ENCODE assay signal across 8 cellular contexts in genomic region chr10:5809541-5810154, GRCh38. TPM values are rescaled to one million over a fixed set of nuclear protein-coding genes. Genes with fewer than 3 reads are reported as not detected.
DNase-seq lines count a peak whose midpoint lies in the region; ATAC-seq and TF ChIP-seq lines count a peak whose summit lies in the region.

No MANE protein-coding gene starts in this region.

- peaks cover 68 to 77% (median 77%) of the 10 kb centered on the region in 3 donors for H3K4me1 Mint-ChIP-seq in CD8-positive, alpha-beta memory T cell
- peaks cover 35 to 45% of the 10 kb centered on the region in 2 donors for H3K4me1 Mint-ChIP-seq in natural killer cell treated with Interleukin-12 subunit alpha and Interleukin-12 subunit beta and Interleukin-15 and Interleukin-18, amount 100 ng/mL, for 72 hours (ENCODE audit: low read depth in 2 of 2)

- H3K4me3 Mint-ChIP-seq in CD8-positive, alpha-beta memory T cell, result peak overlapping the region; percentile 62 to 97 (median 87)
- H3K4me3 Mint-ChIP-seq in natural killer cell treated with Interleukin-12 subunit alpha and Interleukin-12 subunit beta and Interleukin-15 and Interleukin-18, amount 100 ng/mL, for 72 hours, result peak overlapping the region; percentile 88

- POLR2A ChIA-PET in CD8-positive, alpha-beta memory T cell (lab: Charles Lee), result no interaction called here

- no peak for ATAC-seq in natural killer cell treated with Interleukin-12 subunit alpha and Interleukin-12 subunit beta and Interleukin-15 and Interleukin-18, amount 100 ng/mL, for 72 hours

- no peaks in the 10 kb centered on the region for H3K27me3 Mint-ChIP-seq in CD8-positive, alpha-beta memory T cell
- no peaks in the 10 kb centered on the region for H3K27me3 Mint-ChIP-seq in natural killer cell treated with Interleukin-12 subunit alpha and Interleukin-12 subunit beta and Interleukin-15 and Interleukin-18, amount 100 ng/mL, for 72 hours

- peak overlapping the region; percentile 0 to 99 (median 90) for H3K27ac Mint-ChIP-seq in CD8-positive, alpha-beta memory T cell
- H3K27ac Mint-ChIP-seq in natural killer cell treated with Interleukin-12 subunit alpha and Interleukin-12 subunit beta and Interleukin-15 and Interleukin-18, amount 100 ng/mL, for 72 hours, result peak overlapping the region; percentile 68 to 70

- CTCF ChIA-PET in CD8-positive, alpha-beta memory T cell (lab: Charles Lee), result interaction anchor here (0.9 to 1.1 kb wide), 2 partner anchors 64 to 80 kb away, joined by 3 read pairs; partner anchors contain the start of genes ANKRD16 and FBH1

- no peaks in the 10 kb centered on the region for H3K9me3 Mint-ChIP-seq in CD8-positive, alpha-beta memory T cell
- H3K9me3 Mint-ChIP-seq in natural killer cell treated with Interleukin-12 subunit alpha and Interleukin-12 subunit beta and Interleukin-15 and Interleukin-18, amount 100 ng/mL, for 72 hours, result no peaks in the 10 kb centered on the region

- no peaks in the 10 kb centered on the region for H3K9me3 ChIP-seq in CD8-positive, alpha-beta memory T cell (ENCODE audit: low read length)
- H3K9me3 ChIP-seq in MG63 (no peaks in the 10 kb centered on the region), colonic mucosa (no peaks in the 10 kb centered on the region)

- H3K4me1 ChIP-seq in CD8-positive, alpha-beta memory T cell (ENCODE audit: insufficient read depth, low read length), result peaks cover 64% of the 10 kb centered on the region
- no peaks in the 10 kb centered on the region for H3K4me1 ChIP-seq in colonic mucosa

- no peak for TF ChIP-seq CTCF in colonic mucosa (IDR thresholded peaks at IDR 0.05)

- intact Hi-C loops in colonic mucosa (cut with DNase I), result loop anchor here (10.0 kb wide), 1 partner anchor 65 kb away; no protein-coding TSS in a partner anchor

- H3K9ac ChIP-seq in colonic mucosa (ENCODE audit: low read depth in 2 of 2, low read length in 2 of 2), result peak overlapping the region in 1 of 2 donors; percentile 56

- peak overlapping the region; percentile 33 for H3K4me3 ChIP-seq in CD8-positive, alpha-beta memory T cell (ENCODE audit: low read length)
- H3K4me3 ChIP-seq in MG63, result peak overlapping the region; percentile 4; the same call in 1 of the 2 replicates
- no peak overlapping the region for H3K4me3 ChIP-seq in colonic mucosa

- peak in 1 of 5 donors; percentile 13 for DNase-seq in CD8-positive, alpha-beta memory T cell
- DNase-seq in MG63, result no peak
- no peak for DNase-seq in colonic mucosa
- no peak for DNase-seq in natural killer cell treated with Interleukin-12 subunit alpha and Interleukin-12 subunit beta and Interleukin-15 and Interleukin-18, amount 100 ng/mL, for 72 hours (ENCODE audit: low spot score)
- DNase-seq in NCI-H2107 treated with DMSO at 0.1 percent for 48 hours (lab: John Stamatoyannopoulos, UW; ENCODE audit: unreplicated experiment), result no peak
- DNase-seq in MV-4-11 (lab: John Stamatoyannopoulos, UW), result no peak
- DNase-seq in GM03348 (ENCODE audit: low spot score), result no peak
- DNase-seq in COLO668 (lab: John Stamatoyannopoulos, UW; ENCODE audit: unreplicated experiment), result no peak

- peaks cover 4% of the 10 kb centered on the region for H3K36me3 ChIP-seq in CD8-positive, alpha-beta memory T cell (ENCODE audit: insufficient read depth, low read length)
- H3K36me3 ChIP-seq in MG63 (peaks cover 50% of the 10 kb centered on the region), colonic mucosa (no peaks in the 10 kb centered on the region)

- peaks cover 0 to 26% (median 8%) of the 10 kb centered on the region in 3 donors for H3K36me3 Mint-ChIP-seq in CD8-positive, alpha-beta memory T cell
- peaks cover 5% of the 10 kb centered on the region for H3K36me3 Mint-ChIP-seq in natural killer cell treated with Interleukin-12 subunit alpha and Interleukin-12 subunit beta and Interleukin-15 and Interleukin-18, amount 100 ng/mL, for 72 hours

- H3K27ac ChIP-seq in CD8-positive, alpha-beta memory T cell (ENCODE audit: low read depth, low read length), result no peak overlapping the region
- peak overlapping the region; percentile 2 for H3K27ac ChIP-seq in colonic mucosa

- H3K27me3 ChIP-seq in CD8-positive, alpha-beta memory T cell (ENCODE audit: insufficient read depth, low read length, poor library complexity, severe bottlenecking), result no peaks in the 10 kb centered on the region
- H3K27me3 ChIP-seq in MG63, result no peaks in the 10 kb centered on the region
- no peaks in the 10 kb centered on the region for H3K27me3 ChIP-seq in colonic mucosa

RNA-seq across cellular contexts. Expression of gene GDI2, which starts 3.6 kb away (rescaled TPM):
- total RNA-seq in CD8-positive, alpha-beta memory T cell, result 100 to 1,000 TPM; 311 to 319 TPM
- 171 TPM for polyA plus RNA-seq in CD8-positive, alpha-beta memory T cell
- 442 and 528 TPM in 2 replicates for total RNA-seq in MG63 (2014; rRNA removed; shearing (Covaris generic); ENCODE audit: low replicate concordance)
- total RNA-seq in colonic mucosa, result 100 to 1,000 TPM; 243 to 266 TPM
- total RNA-seq in natural killer cell treated with Interleukin-12 subunit alpha and Interleukin-12 subunit beta and Interleukin-15 and Interleukin-18, amount 100 ng/mL, for 72 hours, result 100 to 1,000 TPM; 214 to 225 TPM
